ENCODE assay signal across 3 cellular contexts in genomic region chr13:64311112-64311511, GRCh38.
"Had no signal": no experiment of that assay in that cellular context is flagged by ENCODE, and none has a peak within 500 bp of the region (broad histone marks: within the 10 kb centered on the region; RNA-seq: fewer than 3 reads in every experiment).

No MANE protein-coding gene starts in this region.

- ATAC-seq: GM12878 had no signal

- DNase-seq: GDM1, GF-D8 had no signal

- H3K4me3 ChIP-seq: GM12878 had no signal
